ENCODE assay signal across 22 cellular contexts in the genomic region with DNA sequence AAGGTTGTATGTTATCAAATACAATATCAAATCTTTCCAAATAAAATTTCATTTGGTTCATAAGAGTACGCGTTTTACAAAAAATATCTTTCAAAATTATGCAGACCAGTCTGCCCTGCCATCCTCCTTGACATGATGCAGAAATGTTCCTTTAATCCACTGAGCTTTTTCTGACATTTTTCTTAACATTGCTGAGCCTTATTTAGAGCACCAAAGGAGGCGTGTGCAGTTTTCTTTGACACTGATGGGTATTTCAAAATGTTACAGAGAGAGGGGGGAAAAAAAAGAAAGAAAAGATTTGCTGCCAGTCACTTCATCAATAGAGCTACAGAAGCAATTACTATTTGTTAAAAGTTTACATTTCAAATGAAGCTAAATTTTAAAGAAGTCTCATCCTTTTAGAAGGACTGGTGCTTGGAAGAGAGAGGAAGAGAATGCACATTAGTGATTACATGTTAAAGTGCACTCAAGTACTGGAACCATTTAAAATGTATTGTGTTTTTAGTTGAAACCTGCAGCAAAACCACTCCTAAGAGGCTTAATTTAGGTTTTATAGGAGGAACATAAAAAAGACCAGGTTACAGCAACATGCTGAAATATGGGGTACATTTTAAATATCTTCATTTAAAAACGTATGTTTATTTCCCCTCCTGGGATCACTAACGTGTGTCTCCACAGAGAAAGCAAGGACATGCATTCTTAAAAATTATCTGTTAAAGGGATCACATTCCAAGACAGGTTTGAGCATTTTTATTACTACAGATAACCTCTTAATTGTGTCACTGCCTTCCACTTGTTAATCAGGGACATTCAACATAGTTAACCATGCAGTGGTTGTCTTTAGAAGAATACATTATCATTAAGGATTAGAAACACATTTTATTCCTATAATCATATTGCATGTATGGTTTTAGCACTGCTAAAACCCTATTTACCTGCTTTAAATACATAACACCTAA.
DNase-seq lines count a peak whose midpoint lies in the region; ATAC-seq, FAIRE-seq and TF ChIP-seq lines count a peak whose summit lies in the region.
"Had no signal": no experiment of that assay in that cellular context is flagged by ENCODE, and none has a peak within 500 bp of the region (broad histone marks: within the 10 kb centered on the region; RNA-seq: fewer than 3 reads in every experiment).

No MANE protein-coding gene starts in this region.

- no peak for ATAC-seq in GM21390 (IDR thresholded peaks at IDR 0.05; ENCODE audit: unreplicated experiment)
- ATAC-seq: activated CD4-positive, CD25-positive, alpha-beta regulatory T cell treated with anti-CD3 and anti-CD28 coated beads, Interleukin-2, amount 50 U/mL, for 24 hours; activated CD8-positive, alpha-beta T cell treated with anti-CD3 and anti-CD28 coated beads for 36 hours; foreskin keratinocyte; T-cell had no signal

- H3K27me3 ChIP-seq in prostate gland (replicated peaks; ENCODE audit: insufficient read depth), result no peaks in the 10 kb centered on the region
- H3K27me3 ChIP-seq in vagina, result no peaks in the 10 kb centered on the region
- H3K27me3 ChIP-seq: foreskin keratinocyte, Peyer's patch had no signal

- H3K9me3 ChIP-seq in kidney (ENCODE audit: control insufficient read depth in 1 of 2, low read length in 2 of 2) (no peaks in the 10 kb centered on the region), prostate gland (no peaks in the 10 kb centered on the region), vagina (no peaks in the 10 kb centered on the region)
- H3K9me3 ChIP-seq: Peyer's patch had no signal

- no peak overlapping the region for H3K27ac Mint-ChIP-seq in activated CD4-positive, alpha-beta T cell treated with anti-CD3 and anti-CD28 coated beads, Interleukin-2, amount 10 ng/mL, durations not matched to agents 24 days and 14 days
- H3K27ac Mint-ChIP-seq: activated CD8-positive, alpha-beta T cell treated with anti-CD3 and anti-CD28 coated beads for 36 hours; activated naive CD8-positive, alpha-beta T cell treated with anti-CD3 and anti-CD28 coated beads for 36 hours; CD4-positive, CD25-positive, alpha-beta regulatory T cell; T-cell had no signal

- peak overlapping the region; percentile 23 to 56 for H3K27ac ChIP-seq in kidney (ENCODE audit: low read depth in 2 of 2, low read length in 2 of 2)
- peak overlapping the region; percentile 31 to 58 for H3K27ac ChIP-seq in prostate gland
- peak overlapping the region; percentile 68 for H3K27ac ChIP-seq in vagina
- H3K27ac ChIP-seq: epithelial cell of prostate, foreskin keratinocyte, KMS-11 had no signal

- intact Hi-C loops in kidney (cut with DNase I), result loop anchor here (5.0 kb wide), 2 partner anchors 111 to 251 kb away; no protein-coding TSS in a partner anchor
- intact Hi-C loops in prostate gland (cut with DNase I), result loop anchor here (2.0 to 10.0 kb wide), 4 partner anchors 254 to 1152 kb away; no protein-coding TSS in a partner anchor
- intact Hi-C loops in vagina (cut with DNase I), result loop anchor here (2.0 to 10.0 kb wide), 2 partner anchors 116 to 162 kb away; no protein-coding TSS in a partner anchor
- intact Hi-C loops in activated CD4-positive, alpha-beta T cell treated with anti-CD3 and anti-CD28 coated beads, Interleukin-2, amount 10 ng/mL, durations not matched to agents 24 days and 14 days (cut with micrococcal nuclease), result no loop called here

- H3K36me3 ChIP-seq in kidney (ENCODE audit: control insufficient read depth in 1 of 2, insufficient read depth in 2 of 2, low read length in 2 of 2), result no peaks in the 10 kb centered on the region
- H3K36me3 ChIP-seq in prostate gland, result no peaks in the 10 kb centered on the region
- H3K36me3 ChIP-seq in vagina, result no peaks in the 10 kb centered on the region
- H3K36me3 ChIP-seq: Peyer's patch had no signal

- no peaks in the 10 kb centered on the region for H3K4me1 Mint-ChIP-seq in activated CD4-positive, alpha-beta T cell treated with anti-CD3 and anti-CD28 coated beads, Interleukin-2, amount 10 ng/mL, durations not matched to agents 24 days and 14 days
- H3K4me1 Mint-ChIP-seq: activated naive CD8-positive, alpha-beta T cell treated with anti-CD3 and anti-CD28 coated beads for 36 hours; CD4-positive, CD25-positive, alpha-beta regulatory T cell; T-cell had no signal

- H3K9me3 Mint-ChIP-seq in activated CD4-positive, alpha-beta T cell treated with anti-CD3 and anti-CD28 coated beads, Interleukin-2, amount 10 ng/mL, durations not matched to agents 24 days and 14 days, result no peaks in the 10 kb centered on the region
- H3K9me3 Mint-ChIP-seq: activated CD8-positive, alpha-beta T cell treated with anti-CD3 and anti-CD28 coated beads for 36 hours; activated naive CD8-positive, alpha-beta T cell treated with anti-CD3 and anti-CD28 coated beads for 36 hours; T-cell had no signal

- FAIRE-seq in kidney (lab: Jason Lieb, UNC), result no peak
- FAIRE-seq: H54 had no signal

- TF ChIP-seq POLR2A in prostate gland (IDR thresholded peaks at IDR 0.05), result no peak
- no peak for TF ChIP-seq POLR2A in vagina (IDR thresholded peaks at IDR 0.05)

- no peaks in the 10 kb centered on the region for H3K27me3 Mint-ChIP-seq in activated CD4-positive, alpha-beta T cell treated with anti-CD3 and anti-CD28 coated beads, Interleukin-2, amount 10 ng/mL, durations not matched to agents 24 days and 14 days
- H3K27me3 Mint-ChIP-seq: activated CD8-positive, alpha-beta T cell treated with anti-CD3 and anti-CD28 coated beads for 36 hours; activated naive CD8-positive, alpha-beta T cell treated with anti-CD3 and anti-CD28 coated beads for 36 hours; CD4-positive, CD25-positive, alpha-beta regulatory T cell; T-cell had no signal

- H3K4me3 ChIP-seq in kidney (ENCODE audit: low read length in 2 of 2), result peak overlapping the region in 1 of 2 donors; percentile 40
- peak overlapping the region in 1 of 2 donors; percentile 20 for H3K4me3 ChIP-seq in prostate gland
- H3K4me3 ChIP-seq in vagina, result peak overlapping the region; percentile 30 to 43

- peak; percentile 17 for DNase-seq in amniotic epithelial cell (ENCODE audit: low read depth)
- DNase-seq in kidney, result no peak
- no peak for DNase-seq in prostate gland (ENCODE audit: low spot score)
- DNase-seq in vagina (ENCODE audit: extremely low spot score in 2 of 2), result no peak
- no peak for DNase-seq in activated CD4-positive, alpha-beta T cell treated with anti-CD3 and anti-CD28 coated beads, Interleukin-2, amount 10 ng/mL, durations not matched to agents 24 days and 14 days
- DNase-seq in AG08395 (ENCODE audit: low spot score), result no peak
- DNase-seq: activated CD8-positive, alpha-beta T cell treated with anti-CD3 and anti-CD28 coated beads for 36 hours; activated naive CD8-positive, alpha-beta T cell treated with anti-CD3 and anti-CD28 coated beads for 36 hours; CD4-positive, CD25-positive, alpha-beta regulatory T cell; effector CD4-positive, alpha-beta T cell; hippocampal formation; NCI-H2171 treated with DMSO at 0.1 percent for 48 hours; NCI-H526; Peyer's patch; retina; T-cell had no signal

- H3K9ac ChIP-seq in kidney (ENCODE audit: low read length in 2 of 2), result no peak overlapping the region
- H3K9ac ChIP-seq: KMS-11 had no signal

- H3K4me3 Mint-ChIP-seq in activated CD4-positive, alpha-beta T cell treated with anti-CD3 and anti-CD28 coated beads, Interleukin-2, amount 10 ng/mL, durations not matched to agents 24 days and 14 days, result no peak overlapping the region
- H3K4me3 Mint-ChIP-seq: activated CD8-positive, alpha-beta T cell treated with anti-CD3 and anti-CD28 coated beads for 36 hours; activated naive CD8-positive, alpha-beta T cell treated with anti-CD3 and anti-CD28 coated beads for 36 hours; CD4-positive, CD25-positive, alpha-beta regulatory T cell; T-cell had no signal

- H3K36me3 Mint-ChIP-seq in activated CD4-positive, alpha-beta T cell treated with anti-CD3 and anti-CD28 coated beads, Interleukin-2, amount 10 ng/mL, durations not matched to agents 24 days and 14 days (ENCODE audit: low read depth), result no peaks in the 10 kb centered on the region
- H3K36me3 Mint-ChIP-seq: activated naive CD8-positive, alpha-beta T cell treated with anti-CD3 and anti-CD28 coated beads for 36 hours; CD4-positive, CD25-positive, alpha-beta regulatory T cell; T-cell had no signal

- WGBS in prostate gland, result 40% methylated on average over 5 of the region's 5 CpGs

- H3K4me1 ChIP-seq in kidney (ENCODE audit: control insufficient read depth in 1 of 2, insufficient read depth in 1 of 2, low read depth in 1 of 2, low read length in 2 of 2) (no peaks in the 10 kb centered on the region), prostate gland (replicated peaks) (no peaks in the 10 kb centered on the region), vagina (no peaks in the 10 kb centered on the region)
- H3K4me1 ChIP-seq: foreskin keratinocyte, Peyer's patch had no signal

- no peak for TF ChIP-seq CTCF in kidney (IDR thresholded peaks at IDR 0.05; ENCODE audit: borderline replicate concordance, extremely low read depth, insufficient read depth)
- TF ChIP-seq CTCF in prostate gland (IDR thresholded peaks at IDR 0.05), result no peak
- no peak for TF ChIP-seq CTCF in vagina (IDR thresholded peaks at IDR 0.05)
